36 cellular contexts compared by ENCODE assay signal in the genomic region with DNA sequence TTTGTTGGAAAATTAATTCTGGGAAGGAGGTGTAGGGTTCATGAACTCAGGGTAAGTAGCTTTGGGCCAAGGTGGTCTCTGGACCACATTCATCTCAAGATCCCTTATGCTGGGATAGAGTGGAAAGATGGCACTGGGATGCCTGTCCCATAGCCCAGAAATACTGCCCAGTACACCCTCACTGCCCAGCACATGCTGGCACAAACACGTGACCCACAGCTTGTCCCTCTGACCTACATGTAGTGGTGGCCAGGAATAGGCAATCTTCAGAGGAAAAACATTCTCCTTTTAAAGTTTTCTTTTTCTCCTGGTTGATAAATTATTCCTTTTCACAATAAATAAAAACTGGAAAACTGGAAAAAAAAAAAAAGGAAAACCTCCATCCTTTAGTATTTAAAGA.
"Had no signal": no experiment of that assay in that cellular context is flagged by ENCODE, and none has a peak within 500 bp of the region (broad histone marks: within the 10 kb centered on the region; RNA-seq: fewer than 3 reads in every experiment).

No MANE protein-coding gene starts in this region.

- DNase-seq: activated CD4-positive, alpha-beta memory T cell treated with anti-CD3 and anti-CD28 coated beads, Interleukin-2, amount 10 ng/mL, durations not matched to agents 7 days and 5 days; activated CD4-positive, alpha-beta T cell treated with anti-CD3 and anti-CD28 coated beads for 1 hour; activated CD4-positive, alpha-beta T cell treated with anti-CD3 and anti-CD28 coated beads for 36 hours; activated CD4-positive, alpha-beta T cell treated with anti-CD3 and anti-CD28 coated beads for 48 hours; activated CD4-positive, alpha-beta T cell treated with anti-CD3 and anti-CD28 coated beads, Interleukin-2, amount 10 ng/mL, durations not matched to agents 7 days and 5 days; activated CD4-positive, alpha-beta T cell treated with anti-CD3 and anti-CD28 coated beads, Interleukin-2, amount 50 U/mL, for 48 hours; activated CD4-positive, CD25-positive, alpha-beta regulatory T cell; activated CD8-positive, alpha-beta memory T cell treated with anti-CD3 and anti-CD28 coated beads for 24 hours; activated CD8-positive, alpha-beta memory T cell treated with anti-CD3 and anti-CD28 coated beads, Interleukin-2, amount 10 ng/mL, durations not matched to agents 7 days and 5 days; activated CD8-positive, alpha-beta memory T cell treated with anti-CD3 and anti-CD28 coated beads, Interleukin-2, amount 50 U/mL, for 48 hours; activated CD8-positive, alpha-beta T cell treated with anti-CD3 and anti-CD28 coated beads, Interleukin-2, amount 10 ng/mL, durations not matched to agents 7 days and 5 days; activated effector memory CD4-positive, alpha-beta T cell treated with Interleukin-2 at 50 U/mL for 16 hours; activated gamma-delta T cell; activated naive CD4-positive, alpha-beta T cell treated with anti-CD3 and anti-CD28 coated beads, Interleukin-2, amount 10 ng/mL, durations not matched to agents 7 days and 5 days; activated naive CD4-positive, alpha-beta T cell treated with Interleukin-2 at 50 U/mL for 16 hours; activated naive CD8-positive, alpha-beta T cell treated with anti-CD3 and anti-CD28 coated beads, Interleukin-2, amount 10 ng/mL, durations not matched to agents 7 days and 5 days; activated naive CD8-positive, alpha-beta T cell treated with anti-CD3 and anti-CD28 coated beads, Interleukin-2, amount 50 U/mL, for 24 hours; activated T-cell treated with anti-CD3 and anti-CD28 coated beads, Interleukin-2, amount 50 U/mL, for 24 hours; activated T-cell treated with anti-CD3 and anti-CD28 coated beads, Interleukin-2, amount 50 U/mL, for 48 hours; anterior cingulate cortex; cerebellar nuclear complex; T-helper 1 cell; T-helper 2 cell; T-helper 9 cell; WERI-Rb-1 had no signal

- H3K27ac Mint-ChIP-seq: activated CD4-positive, alpha-beta memory T cell treated with anti-CD3 and anti-CD28 coated beads, Interleukin-2, amount 10 ng/mL, durations not matched to agents 7 days and 5 days; activated CD4-positive, alpha-beta T cell treated with anti-CD3 and anti-CD28 coated beads for 36 hours; activated CD4-positive, alpha-beta T cell treated with anti-CD3 and anti-CD28 coated beads, Interleukin-2, amount 10 ng/mL, durations not matched to agents 7 days and 5 days; activated CD8-positive, alpha-beta memory T cell treated with anti-CD3 and anti-CD28 coated beads, Interleukin-2, amount 10 ng/mL, durations not matched to agents 7 days and 5 days; activated CD8-positive, alpha-beta T cell treated with anti-CD3 and anti-CD28 coated beads, Interleukin-2, amount 10 ng/mL, durations not matched to agents 7 days and 5 days; activated naive CD4-positive, alpha-beta T cell treated with anti-CD3 and anti-CD28 coated beads, Interleukin-2, amount 10 ng/mL, durations not matched to agents 7 days and 5 days; activated naive CD4-positive, alpha-beta T cell treated with anti-CD3 and anti-CD28 coated beads, Interleukin-2, amount 50 U/mL, for 24 hours; activated naive CD8-positive, alpha-beta T cell; activated naive CD8-positive, alpha-beta T cell treated with anti-CD3 and anti-CD28 coated beads, Interleukin-2, amount 10 ng/mL, durations not matched to agents 7 days and 5 days; activated naive CD8-positive, alpha-beta T cell treated with anti-CD3 and anti-CD28 coated beads, Interleukin-2, amount 50 U/mL, for 24 hours; activated T-cell treated with anti-CD3 and anti-CD28 coated beads, Interleukin-2, amount 50 U/mL, for 24 hours; activated T-helper 2 cell treated with anti-CD3 and anti-CD28 coated beads, Interferon-gamma antibody, Interleukin-2, Interleukin-4, amounts not matched to agents 10 μg/mL and 5 μg/mL and 100 μg/mL, durations not matched to agents 14 hours and 24 hours and 36 hours; brain; T-helper 1 cell treated with Interleukin-12 subunit alpha and Interleukin-12 subunit beta and Interleukin-4 antibody, amounts not matched to agents 30 μg/mL and 1 μg/mL, for 36 hours; T-helper 2 cell treated with Interferon-gamma antibody and Interleukin-4, amounts not matched to agents 5 μg/mL and 100 μg/mL, for 36 hours; WTC11 had no signal

- H3K9me3 ChIP-seq: ascending aorta had no signal

- H3K9me3 Mint-ChIP-seq: activated CD4-positive, alpha-beta memory T cell treated with anti-CD3 and anti-CD28 coated beads, Interleukin-2, amount 10 ng/mL, durations not matched to agents 7 days and 5 days; activated naive CD4-positive, alpha-beta T cell treated with anti-CD3 and anti-CD28 coated beads, Interleukin-2, amount 10 ng/mL, durations not matched to agents 7 days and 5 days; activated naive CD4-positive, alpha-beta T cell treated with anti-CD3 and anti-CD28 coated beads, Interleukin-2, amount 50 U/mL, for 24 hours; activated naive CD8-positive, alpha-beta T cell treated with anti-CD3 and anti-CD28 coated beads, Interleukin-2, amount 10 ng/mL, durations not matched to agents 7 days and 5 days; activated naive CD8-positive, alpha-beta T cell treated with anti-CD3 and anti-CD28 coated beads, Interleukin-2, amount 50 U/mL, for 24 hours; activated T-cell treated with anti-CD3 and anti-CD28 coated beads, Interleukin-2, amount 50 U/mL, for 24 hours; activated T-helper 2 cell treated with anti-CD3 and anti-CD28 coated beads, Interferon-gamma antibody, Interleukin-2, Interleukin-4, amounts not matched to agents 10 μg/mL and 5 μg/mL and 100 μg/mL, durations not matched to agents 14 hours and 24 hours and 36 hours; brain; central memory CD8-positive, alpha-beta T cell; T-helper 1 cell treated with Interleukin-12 subunit alpha and Interleukin-12 subunit beta and Interleukin-4 antibody, amounts not matched to agents 30 μg/mL and 1 μg/mL, for 36 hours; T-helper 2 cell treated with Interferon-gamma antibody and Interleukin-4, amounts not matched to agents 5 μg/mL and 100 μg/mL, for 36 hours; WTC11 had no signal

- H3K36me3 Mint-ChIP-seq: activated CD8-positive, alpha-beta memory T cell treated with anti-CD3 and anti-CD28 coated beads, Interleukin-2, amount 10 ng/mL, durations not matched to agents 7 days and 5 days; activated naive CD4-positive, alpha-beta T cell treated with anti-CD3 and anti-CD28 coated beads, Interleukin-2, amount 10 ng/mL, durations not matched to agents 7 days and 5 days; activated naive CD4-positive, alpha-beta T cell treated with anti-CD3 and anti-CD28 coated beads, Interleukin-2, amount 50 U/mL, for 24 hours; activated naive CD8-positive, alpha-beta T cell; activated naive CD8-positive, alpha-beta T cell treated with anti-CD3 and anti-CD28 coated beads, Interleukin-2, amount 10 ng/mL, durations not matched to agents 7 days and 5 days; brain; WTC11 had no signal

- H3K27me3 ChIP-seq: ascending aorta, cardiac muscle cell had no signal

- H3K27me3 Mint-ChIP-seq: activated naive CD4-positive, alpha-beta T cell treated with anti-CD3 and anti-CD28 coated beads, Interleukin-2, amount 50 U/mL, for 24 hours; activated naive CD8-positive, alpha-beta T cell had no signal

- H3K36me3 ChIP-seq: ascending aorta, cardiac muscle cell, WERI-Rb-1 had no signal

- H3K4me3 Mint-ChIP-seq: activated CD4-positive, alpha-beta memory T cell treated with anti-CD3 and anti-CD28 coated beads, Interleukin-2, amount 10 ng/mL, durations not matched to agents 7 days and 5 days; activated CD4-positive, alpha-beta T cell treated with anti-CD3 and anti-CD28 coated beads for 36 hours; activated CD4-positive, alpha-beta T cell treated with anti-CD3 and anti-CD28 coated beads, Interleukin-2, amount 10 ng/mL, durations not matched to agents 7 days and 5 days; activated CD8-positive, alpha-beta memory T cell treated with anti-CD3 and anti-CD28 coated beads, Interleukin-2, amount 10 ng/mL, durations not matched to agents 7 days and 5 days; activated CD8-positive, alpha-beta T cell treated with anti-CD3 and anti-CD28 coated beads, Interleukin-2, amount 10 ng/mL, durations not matched to agents 7 days and 5 days; activated naive CD4-positive, alpha-beta T cell treated with anti-CD3 and anti-CD28 coated beads, Interleukin-2, amount 10 ng/mL, durations not matched to agents 7 days and 5 days; activated naive CD4-positive, alpha-beta T cell treated with anti-CD3 and anti-CD28 coated beads, Interleukin-2, amount 50 U/mL, for 24 hours; activated naive CD8-positive, alpha-beta T cell; activated naive CD8-positive, alpha-beta T cell treated with anti-CD3 and anti-CD28 coated beads, Interleukin-2, amount 10 ng/mL, durations not matched to agents 7 days and 5 days; activated naive CD8-positive, alpha-beta T cell treated with anti-CD3 and anti-CD28 coated beads, Interleukin-2, amount 50 U/mL, for 24 hours; activated T-cell treated with anti-CD3 and anti-CD28 coated beads, Interleukin-2, amount 50 U/mL, for 24 hours; central memory CD8-positive, alpha-beta T cell; T-helper 1 cell treated with Interleukin-12 subunit alpha and Interleukin-12 subunit beta and Interleukin-4 antibody, amounts not matched to agents 30 μg/mL and 1 μg/mL, for 36 hours; T-helper 2 cell treated with Interferon-gamma antibody and Interleukin-4, amounts not matched to agents 5 μg/mL and 100 μg/mL, for 36 hours; WTC11 had no signal

- H3K4me1 ChIP-seq: ascending aorta had no signal

- H3K4me3 ChIP-seq: ascending aorta, cardiac muscle cell had no signal

- ATAC-seq: activated CD4-positive, alpha-beta T cell treated with anti-CD3 and anti-CD28 coated beads for 36 hours; activated CD4-positive, CD25-positive, alpha-beta regulatory T cell treated with anti-CD3 and anti-CD28 coated beads, Interleukin-2, amount 50 U/mL, for 24 hours; activated CD8-positive, alpha-beta memory T cell treated with anti-CD3 and anti-CD28 coated beads, Interleukin-2, amount 10 ng/mL, durations not matched to agents 7 days and 5 days; activated CD8-positive, alpha-beta T cell treated with anti-CD3 and anti-CD28 coated beads, Interleukin-2, amount 10 ng/mL, durations not matched to agents 7 days and 5 days; activated naive CD8-positive, alpha-beta T cell treated with anti-CD3 and anti-CD28 coated beads, Interleukin-2, amount 50 U/mL, for 24 hours; WTC11 had no signal

- H3K27ac ChIP-seq: ascending aorta, cardiac muscle cell, WERI-Rb-1 had no signal
